In genomic region chr21:43930848-43931384, GRCh38 we compare ENCODE assay signal across 24 cellular contexts.
"Had no signal": no experiment of that assay in that cellular context is flagged by ENCODE, and none has a peak within 500 bp of the region (broad histone marks: within the 10 kb centered on the region; RNA-seq: fewer than 3 reads in every experiment).

No MANE protein-coding gene starts in this region.

- H3K9me3 ChIP-seq: left lung, pancreas, testis, vagina had no signal

- H3K36me3 ChIP-seq: vagina had no signal

- H3K27me3 Mint-ChIP-seq: activated naive CD8-positive, alpha-beta T cell treated with anti-CD3 and anti-CD28 coated beads, Interleukin-2, amount 50 U/mL, for 24 hours; effector memory CD8-positive, alpha-beta T cell; natural killer cell treated with Interleukin-12 subunit alpha and Interleukin-12 subunit beta and Interleukin-15 and Interleukin-18, amount 100 ng/mL, for 72 hours; stimulated activated memory B cell treated with anti-CD40 and anti-IgM and Interleukin-4, amounts not matched to agents 10 μg/mL and 1 μg/mL and 100 μg/mL, for 72 hours had no signal

- H3K27ac ChIP-seq: left lung, pancreas, testis, vagina had no signal

- ATAC-seq: activated CD8-positive, alpha-beta T cell treated with anti-CD3 and anti-CD28 coated beads, Interleukin-2, amount 10 ng/mL, durations not matched to agents 7 days and 5 days; effector memory CD8-positive, alpha-beta T cell; esophagus mucosa; left lung; natural killer cell treated with Interleukin-12 subunit alpha and Interleukin-12 subunit beta and Interleukin-15 and Interleukin-18, amount 100 ng/mL, for 72 hours; pancreas; sciatic nerve had no signal

- H3K9me3 Mint-ChIP-seq: activated naive CD8-positive, alpha-beta T cell treated with anti-CD3 and anti-CD28 coated beads, Interleukin-2, amount 50 U/mL, for 24 hours; activated T-helper 1 cell treated with anti-CD3 and anti-CD28 coated beads, Interleukin-12 subunit alpha, Interleukin-12 subunit beta, Interleukin-2, Interleukin-4 antibody, amounts not matched to agents 30 ng/mL and 10 ng/mL and 1 ng/mL, durations not matched to agents 14 hours and 24 hours and 36 hours; effector memory CD8-positive, alpha-beta T cell; natural killer cell treated with Interleukin-12 subunit alpha and Interleukin-12 subunit beta and Interleukin-15 and Interleukin-18, amount 100 ng/mL, for 72 hours had no signal

- H3K27me3 ChIP-seq: left lung, pancreas, testis, vagina had no signal

- H3K4me3 ChIP-seq: left lung, pancreas, smooth muscle cell, testis, vagina had no signal

- H3K4me2 ChIP-seq: smooth muscle cell had no signal

- FAIRE-seq: endothelial cell of umbilical vein, keratinocyte, pancreas, TTC549 had no signal

- H3K27ac Mint-ChIP-seq: activated CD8-positive, alpha-beta T cell treated with anti-CD3 and anti-CD28 coated beads, Interleukin-2, amount 10 ng/mL, durations not matched to agents 7 days and 5 days; activated naive CD8-positive, alpha-beta T cell treated with anti-CD3 and anti-CD28 coated beads, Interleukin-2, amount 50 U/mL, for 24 hours; activated T-helper 1 cell treated with anti-CD3 and anti-CD28 coated beads, Interleukin-12 subunit alpha, Interleukin-12 subunit beta, Interleukin-2, Interleukin-4 antibody, amounts not matched to agents 30 ng/mL and 10 ng/mL and 1 ng/mL, durations not matched to agents 14 hours and 24 hours and 36 hours; effector memory CD8-positive, alpha-beta T cell; natural killer cell treated with Interleukin-12 subunit alpha and Interleukin-12 subunit beta and Interleukin-15 and Interleukin-18, amount 100 ng/mL, for 72 hours; stimulated activated memory B cell treated with anti-CD40 and anti-IgM and Interleukin-4, amounts not matched to agents 10 μg/mL and 1 μg/mL and 100 μg/mL, for 72 hours had no signal

- H3K36me3 Mint-ChIP-seq: natural killer cell treated with Interleukin-12 subunit alpha and Interleukin-12 subunit beta and Interleukin-15 and Interleukin-18, amount 100 ng/mL, for 72 hours had no signal

- H3K4me3 Mint-ChIP-seq: activated CD8-positive, alpha-beta T cell treated with anti-CD3 and anti-CD28 coated beads, Interleukin-2, amount 10 ng/mL, durations not matched to agents 7 days and 5 days; activated naive CD8-positive, alpha-beta T cell treated with anti-CD3 and anti-CD28 coated beads, Interleukin-2, amount 50 U/mL, for 24 hours; activated T-helper 1 cell treated with anti-CD3 and anti-CD28 coated beads, Interleukin-12 subunit alpha, Interleukin-12 subunit beta, Interleukin-2, Interleukin-4 antibody, amounts not matched to agents 30 ng/mL and 10 ng/mL and 1 ng/mL, durations not matched to agents 14 hours and 24 hours and 36 hours; effector memory CD8-positive, alpha-beta T cell; natural killer cell treated with Interleukin-12 subunit alpha and Interleukin-12 subunit beta and Interleukin-15 and Interleukin-18, amount 100 ng/mL, for 72 hours; stimulated activated memory B cell treated with anti-CD40 and anti-IgM and Interleukin-4, amounts not matched to agents 10 μg/mL and 1 μg/mL and 100 μg/mL, for 72 hours had no signal

- DNase-seq: activated CD4-positive, alpha-beta T cell treated with anti-CD3 and anti-CD28 coated beads for 1 hour; activated CD4-positive, alpha-beta T cell treated with anti-CD3 and anti-CD28 coated beads, Interleukin-2, amount 50 U/mL, for 1 hour; activated CD8-positive, alpha-beta T cell treated with anti-CD3 and anti-CD28 coated beads, Interleukin-2, amount 10 ng/mL, durations not matched to agents 7 days and 5 days; activated gamma-delta T cell treated with Interleukin-2 at 50 U/mL for 16 hours; activated naive CD8-positive, alpha-beta T cell treated with anti-CD3 and anti-CD28 coated beads, Interleukin-2, amount 50 U/mL, for 24 hours; effector memory CD8-positive, alpha-beta T cell; foreskin melanocyte; mammary epithelial cell; stimulated activated CD4-positive, alpha-beta T cell treated with anti-CD3 and anti-CD28 coated beads, Interleukin-15, amount 100 ng/mL, for 24 hours; T-helper 1 cell; testis; trophoblast cell had no signal

- H3K4me1 ChIP-seq: pancreas had no signal
